ENCODE assay signal across 9 cellular contexts in the genomic region with DNA sequence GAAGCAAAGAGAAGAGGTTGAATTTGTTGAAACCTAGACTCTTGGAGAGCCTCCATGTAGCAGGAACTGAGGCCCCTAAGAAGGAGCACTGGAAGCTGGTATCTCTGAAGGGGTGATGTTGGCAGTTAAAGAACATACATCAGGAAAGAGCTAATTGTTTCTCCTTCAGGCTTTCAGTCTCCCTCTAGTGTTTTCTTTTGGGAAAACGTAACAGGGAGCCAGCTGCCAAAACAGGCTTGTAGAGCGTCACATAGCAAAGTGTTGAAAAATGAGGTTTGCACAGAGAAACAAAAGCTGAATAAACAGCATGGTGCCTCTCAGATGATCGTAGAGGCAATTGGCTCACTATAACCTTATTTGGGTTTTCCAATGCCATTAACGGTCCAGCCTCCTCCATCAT. TPM values are rescaled to one million over a fixed set of nuclear protein-coding genes. Genes with fewer than 3 reads are reported as not detected.
DNase-seq lines count a peak whose midpoint lies in the region; ATAC-seq and TF ChIP-seq lines count a peak whose summit lies in the region.
"Had no signal": no experiment of that assay in that cellular context is flagged by ENCODE, and none has a peak within 500 bp of the region (broad histone marks: within the 10 kb centered on the region; RNA-seq: fewer than 3 reads in every experiment).

No MANE protein-coding gene starts in this region.

- no peak for ATAC-seq in GM19023 (IDR thresholded peaks at IDR 0.05; ENCODE audit: unreplicated experiment)

- H3K36me3 Mint-ChIP-seq in osteocyte (ENCODE audit: unreplicated experiment) = no peaks in the 10 kb centered on the region

- H3K27me3 ChIP-seq in brain microvascular endothelial cell (replicated peaks) = no peaks in the 10 kb centered on the region

- peaks cover 16% of the 10 kb centered on the region for H3K27me3 Mint-ChIP-seq in osteocyte (ENCODE audit: unreplicated experiment)

- no peaks in the 10 kb centered on the region for H3K36me3 ChIP-seq in brain microvascular endothelial cell (replicated peaks)

- no peaks in the 10 kb centered on the region for H3K4me1 Mint-ChIP-seq in osteocyte (ENCODE audit: unreplicated experiment)
- H3K4me1 Mint-ChIP-seq: activated CD4-positive, alpha-beta T cell treated with anti-CD3 and anti-CD28 coated beads, Interleukin-2, amount 10 ng/mL, durations not matched to agents 24 days and 14 days had no signal

- H3K4me3 ChIP-seq in brain microvascular endothelial cell (ENCODE audit: low read depth, low read length) = no peak overlapping the region

- no peak overlapping the region for H3K27ac ChIP-seq in brain microvascular endothelial cell

- H3K4me3 Mint-ChIP-seq in osteocyte (ENCODE audit: unreplicated experiment) = no peak overlapping the region
- H3K4me3 Mint-ChIP-seq: activated CD4-positive, alpha-beta T cell treated with anti-CD3 and anti-CD28 coated beads, Interleukin-2, amount 10 ng/mL, durations not matched to agents 24 days and 14 days had no signal

- in situ Hi-C loops in brain microvascular endothelial cell (cut with HindIII; ENCODE audit: low pct_ligation_motif_present, low sequenced_read_pairs) = no loop called here

- TF ChIP-seq CTCF in brain microvascular endothelial cell (IDR thresholded peaks at IDR 0.05; ENCODE audit: low read depth, low read length, missing control alignments) (peak; percentile 62), osteocyte (IDR thresholded peaks at IDR 0.05) (peak; percentile 53)

- no peaks in the 10 kb centered on the region for H3K9me3 Mint-ChIP-seq in osteocyte (ENCODE audit: unreplicated experiment)
- H3K9me3 Mint-ChIP-seq: activated CD4-positive, alpha-beta T cell treated with anti-CD3 and anti-CD28 coated beads, Interleukin-2, amount 10 ng/mL, durations not matched to agents 24 days and 14 days had no signal

- DNase-seq in DMS 273 (lab: John Stamatoyannopoulos, UW; ENCODE audit: unreplicated experiment) (peak; percentile 32), DMS 273 treated with DMSO at 0.1 percent for 48 hours (lab: John Stamatoyannopoulos, UW) (no peak), NCI-H146 (lab: John Stamatoyannopoulos, UW) (peak; percentile 88), brain microvascular endothelial cell (peak; percentile 33), osteocyte (ENCODE audit: extremely low spot score, unreplicated experiment) (no peak)
- DNase-seq in activated T-cell treated with anti-CD3 and anti-CD28 coated beads, Interleukin-2, amount 50 U/mL, for 48 hours = no peak
- DNase-seq in activated CD4-positive, alpha-beta T cell treated with anti-CD3 and anti-CD28 coated beads for 4 hours = no peak
- DNase-seq: activated CD4-positive, alpha-beta T cell treated with anti-CD3 and anti-CD28 coated beads, Interleukin-2, amount 10 ng/mL, durations not matched to agents 24 days and 14 days had no signal

- H3K27ac Mint-ChIP-seq in osteocyte (ENCODE audit: unreplicated experiment) = no peak overlapping the region
- H3K27ac Mint-ChIP-seq: activated CD4-positive, alpha-beta T cell treated with anti-CD3 and anti-CD28 coated beads, Interleukin-2, amount 10 ng/mL, durations not matched to agents 24 days and 14 days had no signal

RNA-seq across cellular contexts. Expression of gene CAND1, which starts 46.9 kb away (rescaled TPM):
- 167 and 194 TPM in 2 replicates for total RNA-seq in osteocyte

Comparison
In these comparisons a context has a peak if more than half of its experiments do, and no peak if none do; other contexts are left out.
1. DNase-seq: peak in DMS 273 (single experiment), NCI-H146 (single experiment) and brain microvascular endothelial cell (single experiment); none in DMS 273 treated with DMSO at 0.1 percent for 48 hours (single experiment), osteocyte (single experiment), activated T-cell treated with anti-CD3 and anti-CD28 coated beads, Interleukin-2, amount 50 U/mL, for 48 hours (0 of 2) and activated CD4-positive, alpha-beta T cell treated with anti-CD3 and anti-CD28 coated beads for 4 hours (0 of 2).